Comparison of ENCODE assay signal across 1 cellular context in genomic region chr2:156343096-156343939, GRCh38.
TF ChIP-seq lines count a peak whose summit lies in the region.

No MANE protein-coding gene starts in this region.

TF ChIP-seq in K562, 482 proteins besides CTCF, POLR2A, EP300 and RAD21 (continued from another document and continues in another):
- no peak for TF ChIP-seq NCOA4 (IDR thresholded peaks at IDR 0.05; ENCODE audit: partially characterized antibody)
- no peak for TF ChIP-seq BRD9 (IDR thresholded peaks at IDR 0.05; ENCODE audit: low read depth, partially characterized antibody)
- no peak for TF ChIP-seq SAFB2 (IDR thresholded peaks at IDR 0.05; ENCODE audit: borderline replicate concordance, low read depth, low read length, severe bottlenecking)
- TF ChIP-seq ZNF592 (IDR thresholded peaks at IDR 0.05): no peak
- TF ChIP-seq MAFG (tag; conservative IDR thresholded peaks at IDR 0.05): 0 out of 2 replicates have a peak, but pooled peaks have one; percentile 28
- no peak for TF ChIP-seq ZNF589 (CRISPR knock-in tag; IDR thresholded peaks at IDR 0.05; ENCODE audit: low read depth)
- TF ChIP-seq IRF2 (CRISPR knock-in tag; IDR thresholded peaks at IDR 0.05): no peak
- TF ChIP-seq TCF3 (CRISPR knock-in tag; IDR thresholded peaks at IDR 0.05): no peak
- TF ChIP-seq, protein P1, sequence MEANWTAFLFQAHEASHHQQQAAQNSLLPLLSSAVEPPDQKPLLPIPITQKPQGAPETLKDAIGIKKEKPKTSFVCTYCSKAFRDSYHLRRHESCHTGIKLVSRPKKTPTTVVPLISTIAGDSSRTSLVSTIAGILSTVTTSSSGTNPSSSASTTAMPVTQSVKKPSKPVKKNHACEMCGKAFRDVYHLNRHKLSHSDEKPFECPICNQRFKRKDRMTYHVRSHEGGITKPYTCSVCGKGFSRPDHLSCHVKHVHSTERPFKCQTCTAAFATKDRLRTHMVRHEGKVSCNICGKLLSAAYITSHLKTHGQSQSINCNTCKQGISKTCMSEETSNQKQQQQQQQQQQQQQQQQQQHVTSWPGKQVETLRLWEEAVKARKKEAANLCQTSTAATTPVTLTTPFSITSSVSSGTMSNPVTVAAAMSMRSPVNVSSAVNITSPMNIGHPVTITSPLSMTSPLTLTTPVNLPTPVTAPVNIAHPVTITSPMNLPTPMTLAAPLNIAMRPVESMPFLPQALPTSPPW (CRISPR knock-in tag; IDR thresholded peaks at IDR 0.05): no peak; the same call in 1 of the 2 replicates
- TF ChIP-seq, protein P2, sequence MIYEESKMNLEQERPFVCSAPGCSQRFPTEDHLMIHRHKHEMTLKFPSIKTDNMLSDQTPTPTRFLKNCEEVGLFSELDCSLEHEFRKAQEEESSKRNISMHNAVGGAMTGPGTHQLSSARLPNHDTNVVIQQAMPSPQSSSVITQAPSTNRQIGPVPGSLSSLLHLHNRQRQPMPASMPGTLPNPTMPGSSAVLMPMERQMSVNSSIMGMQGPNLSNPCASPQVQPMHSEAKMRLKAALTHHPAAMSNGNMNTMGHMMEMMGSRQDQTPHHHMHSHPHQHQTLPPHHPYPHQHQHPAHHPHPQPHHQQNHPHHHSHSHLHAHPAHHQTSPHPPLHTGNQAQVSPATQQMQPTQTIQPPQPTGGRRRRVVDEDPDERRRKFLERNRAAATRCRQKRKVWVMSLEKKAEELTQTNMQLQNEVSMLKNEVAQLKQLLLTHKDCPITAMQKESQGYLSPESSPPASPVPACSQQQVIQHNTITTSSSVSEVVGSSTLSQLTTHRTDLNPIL (CRISPR knock-in tag; IDR thresholded peaks at IDR 0.05): no peak
- TF ChIP-seq NCOA1 (IDR thresholded peaks at IDR 0.05; ENCODE audit: low read depth): no peak
- no peak for TF ChIP-seq ZNF511 (CRISPR knock-in tag; IDR thresholded peaks at IDR 0.05)
- no peak for TF ChIP-seq JUND (IDR thresholded peaks at IDR 0.05; ENCODE audit: borderline replicate concordance, low read depth, low read length)
- TF ChIP-seq JUND (tag; IDR thresholded peaks at IDR 0.05; ENCODE audit: borderline replicate concordance, low read depth, low read length): 0 out of 3 replicates have a peak, but pooled peaks have one; percentile 36
- TF ChIP-seq SPI1 (IDR thresholded peaks at IDR 0.05; ENCODE audit: borderline replicate concordance, low read depth, low read length): no peak
- no peak for TF ChIP-seq MEF2D (tag; conservative IDR thresholded peaks at IDR 0.05; ENCODE audit: low read depth)
- TF ChIP-seq ZNF644 (tag; IDR thresholded peaks at IDR 0.05; ENCODE audit: low read depth): 0 out of 2 replicates have a peak, but pooled peaks have one; percentile 1
- no peak for TF ChIP-seq ZNF217 (CRISPR knock-in tag; IDR thresholded peaks at IDR 0.05)
- TF ChIP-seq NCOR1 (IDR thresholded peaks at IDR 0.05): no peak
- TF ChIP-seq PTBP1 (IDR thresholded peaks at IDR 0.05; ENCODE audit: low read depth, low read length): no peak
- no peak for TF ChIP-seq MCM5 (IDR thresholded peaks at IDR 0.05; ENCODE audit: low read depth)
- TF ChIP-seq PHB (CRISPR knock-in tag; IDR thresholded peaks at IDR 0.05): no peak
- no peak for TF ChIP-seq ETV6 (IDR thresholded peaks at IDR 0.05; ENCODE audit: borderline replicate concordance in 1 of 2, low read depth in 2 of 2, low read length in 1 of 2)
- no peak for TF ChIP-seq ETV6 (CRISPR knock-in tag; IDR thresholded peaks at IDR 0.05; ENCODE audit: borderline replicate concordance)
- no peak for TF ChIP-seq SNIP1 (IDR thresholded peaks at IDR 0.05; ENCODE audit: low read depth)
- TF ChIP-seq SMARCA4 (IDR thresholded peaks at IDR 0.05): peak; percentile 28
- 0 out of 2 replicates have a peak, but pooled peaks have one; percentile 11 for TF ChIP-seq MYC (IDR thresholded peaks at IDR 0.05; ENCODE audit: low read depth, low read length)
- TF ChIP-seq MYC (CRISPR knock-in tag; IDR thresholded peaks at IDR 0.05; ENCODE audit: borderline replicate concordance, low read depth): no peak
- peak; percentile 19; the same call in 1 of the 2 replicates for TF ChIP-seq HCFC1 (IDR thresholded peaks at IDR 0.05; ENCODE audit: low read depth, low read length)
- no peak for TF ChIP-seq FIP1L1 (IDR thresholded peaks at IDR 0.05; ENCODE audit: low read depth, low read length, poor library complexity, severe bottlenecking)
- no peak for TF ChIP-seq HMG20A (CRISPR knock-in tag; conservative IDR thresholded peaks at IDR 0.05)
- TF ChIP-seq, protein P3, sequence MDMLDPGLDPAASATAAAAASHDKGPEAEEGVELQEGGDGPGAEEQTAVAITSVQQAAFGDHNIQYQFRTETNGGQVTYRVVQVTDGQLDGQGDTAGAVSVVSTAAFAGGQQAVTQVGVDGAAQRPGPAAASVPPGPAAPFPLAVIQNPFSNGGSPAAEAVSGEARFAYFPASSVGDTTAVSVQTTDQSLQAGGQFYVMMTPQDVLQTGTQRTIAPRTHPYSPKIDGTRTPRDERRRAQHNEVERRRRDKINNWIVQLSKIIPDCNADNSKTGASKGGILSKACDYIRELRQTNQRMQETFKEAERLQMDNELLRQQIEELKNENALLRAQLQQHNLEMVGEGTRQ (CRISPR knock-in tag; IDR thresholded peaks at IDR 0.05): no peak
- TF ChIP-seq CHD2 (IDR thresholded peaks at IDR 0.05; ENCODE audit: low read depth, low read length): no peak
- TF ChIP-seq UBTF (IDR thresholded peaks at IDR 0.05; ENCODE audit: borderline replicate concordance in 1 of 2, low read depth in 2 of 2, low read length in 2 of 2): no peak
- 0 out of 2 replicates have a peak, but pooled peaks have one; percentile 22 for TF ChIP-seq NFRKB (IDR thresholded peaks at IDR 0.05; ENCODE audit: low read depth)
- no peak for TF ChIP-seq MGA (IDR thresholded peaks at IDR 0.05)
- TF ChIP-seq TAF9B (IDR thresholded peaks at IDR 0.05; ENCODE audit: partially characterized antibody): peak; percentile 26
- no peak; the same call in 1 of the 2 replicates for TF ChIP-seq ZFX (CRISPR knock-in tag; IDR thresholded peaks at IDR 0.05)
- TF ChIP-seq ZNF444 (CRISPR knock-in tag; IDR thresholded peaks at IDR 0.05): no peak
